Comparison of ENCODE assay signal across 8 cellular contexts in the genomic region with DNA sequence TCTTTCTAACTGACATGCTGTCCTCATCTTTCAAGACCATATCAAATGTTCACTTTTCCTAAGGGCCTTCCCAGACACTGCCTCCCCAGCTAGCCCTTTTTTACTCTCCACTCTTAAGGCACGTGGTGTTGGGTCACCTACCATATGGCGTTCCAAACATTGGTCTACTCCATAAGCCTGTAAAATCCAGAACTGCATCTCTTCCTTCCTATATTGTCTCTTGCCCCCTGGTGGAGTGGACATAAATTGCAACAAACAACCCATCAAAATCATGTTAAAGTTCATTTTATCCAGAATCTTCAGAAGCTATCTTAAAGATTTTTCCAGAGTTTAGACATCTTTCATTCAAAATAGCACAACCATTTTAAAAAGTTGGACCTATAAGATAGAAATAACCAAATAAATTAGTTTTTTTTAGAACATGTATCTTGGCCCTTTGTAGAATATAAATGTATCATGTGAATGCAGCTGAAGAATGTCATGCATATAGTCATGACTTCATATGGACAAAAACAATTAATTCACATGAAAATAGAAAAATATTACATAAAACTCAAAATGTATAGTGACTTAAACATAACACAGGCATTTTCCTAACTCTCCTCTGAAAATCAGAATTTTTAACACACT.
A peak's percentile ranks its signal among the peaks of the same experiment; 100 is the strongest.
DNase-seq lines count a peak whose midpoint lies in the region; ATAC-seq, FAIRE-seq and TF ChIP-seq lines count a peak whose summit lies in the region.

No MANE protein-coding gene starts in this region.

- no peaks in the 10 kb centered on the region for H3K36me3 Mint-ChIP-seq in activated naive CD8-positive, alpha-beta T cell treated with anti-CD3 and anti-CD28 coated beads for 36 hours

- H3K79me2 ChIP-seq in SU-DHL-6 (ENCODE audit: insufficient read depth, low read length) (no peaks in the 10 kb centered on the region), keratinocyte (ENCODE audit: control insufficient read depth, insufficient read depth, low read length) (no peaks in the 10 kb centered on the region)

- peak; percentile 63 for ATAC-seq in HG03432 (IDR thresholded peaks at IDR 0.05; ENCODE audit: unreplicated experiment)

- no peaks in the 10 kb centered on the region for H3K9me3 Mint-ChIP-seq in activated naive CD8-positive, alpha-beta T cell treated with anti-CD3 and anti-CD28 coated beads for 36 hours

- no peaks in the 10 kb centered on the region for H3F3A ChIP-seq in SU-DHL-6 (ENCODE audit: insufficient read depth)

- H3K27ac ChIP-seq in SU-DHL-6 (ENCODE audit: low read depth, low read length): no peak overlapping the region
- H3K27ac ChIP-seq in keratinocyte (ENCODE audit: control insufficient read depth, insufficient read depth, low read length): no peak overlapping the region

- dilution Hi-C loops in keratinocyte (cut with MboI; ENCODE audit: extremely low pct_ligation_motif_present, low sequenced_read_pairs): no loop called here

- H3K4me3 ChIP-seq in SU-DHL-6 (ENCODE audit: insufficient read depth, low read length, poor library complexity, severe bottlenecking) (no peak overlapping the region), keratinocyte (ENCODE audit: control insufficient read depth in 2 of 3, extremely low read depth in 1 of 3, insufficient read depth in 2 of 3, low read depth in 1 of 3, low read length in 3 of 3) (no peak overlapping the region)

- no peak for FAIRE-seq in keratinocyte (lab: Jason Lieb, UNC)

- no peaks in the 10 kb centered on the region for H3K36me3 ChIP-seq in SU-DHL-6 (ENCODE audit: low read length)
- no peaks in the 10 kb centered on the region for H3K36me3 ChIP-seq in keratinocyte (ENCODE audit: control insufficient read depth in 2 of 2, extremely low read depth in 1 of 2, insufficient read depth in 2 of 2, low read length in 2 of 2)

- TF ChIP-seq CTCF in SU-DHL-6 (IDR thresholded peaks at IDR 0.05; ENCODE audit: insufficient read depth, low read length, poor library complexity, severe bottlenecking) (peak; percentile 38), keratinocyte (optimal IDR thresholded peaks at IDR 0.05 in 1 of 3, IDR thresholded peaks at IDR 0.05 in 1 of 3, conservative IDR thresholded peaks at IDR 0.05 in 1 of 3; ENCODE audit: extremely low read depth in 1 of 3, insufficient read depth in 2 of 3, low read length in 3 of 3) (peak; percentile 2 to 43 (median 19))

- H3K9ac ChIP-seq in SU-DHL-6 (ENCODE audit: low read length) (no peak overlapping the region), keratinocyte (ENCODE audit: control insufficient read depth, extremely low read depth, insufficient read depth, low read length) (no peak overlapping the region)

- H3K9me3 ChIP-seq in SU-DHL-6 (ENCODE audit: insufficient read depth, low read length) (no peaks in the 10 kb centered on the region), keratinocyte (ENCODE audit: control insufficient read depth, low read depth, low read length) (no peaks in the 10 kb centered on the region)

- H3K4me3 Mint-ChIP-seq in activated naive CD8-positive, alpha-beta T cell treated with anti-CD3 and anti-CD28 coated beads for 36 hours: no peak overlapping the region

- H3K9me1 ChIP-seq in keratinocyte (ENCODE audit: control insufficient read depth, extremely low read depth, insufficient read depth, low read length): no peaks in the 10 kb centered on the region

- no peak overlapping the region for H3K27ac Mint-ChIP-seq in activated naive CD8-positive, alpha-beta T cell treated with anti-CD3 and anti-CD28 coated beads for 36 hours

- H3K27me3 ChIP-seq in SU-DHL-6 (ENCODE audit: low read length): no peaks in the 10 kb centered on the region
- H3K27me3 ChIP-seq in keratinocyte (ENCODE audit: control insufficient read depth, extremely low read depth, insufficient read depth, low read length): no peaks in the 10 kb centered on the region

- H4K20me1 ChIP-seq in SU-DHL-6 (ENCODE audit: low read depth, low read length) (no peaks in the 10 kb centered on the region), keratinocyte (ENCODE audit: control insufficient read depth, extremely low read depth, insufficient read depth, low read length) (no peaks in the 10 kb centered on the region)

- peak; percentile 1 for DNase-seq in NCI-H1694 treated with DMSO at 0.1 percent for 48 hours (lab: John Stamatoyannopoulos, UW)
- DNase-seq in NCI-H1694 (lab: John Stamatoyannopoulos, UW): no peak
- no peak for DNase-seq in keratinocyte (ENCODE audit: low read depth, low spot score)
- DNase-seq in T1000 (lab: John Stamatoyannopoulos, UW): no peak
- DNase-seq in NCI-H187 (lab: John Stamatoyannopoulos, UW): no peak
- DNase-seq in activated naive CD8-positive, alpha-beta T cell treated with anti-CD3 and anti-CD28 coated beads for 36 hours: no peak

- H3K4me2 ChIP-seq in SU-DHL-6 (ENCODE audit: low read depth, low read length, poor library complexity, severe bottlenecking) (no peak overlapping the region), keratinocyte (ENCODE audit: control insufficient read depth, extremely low read depth, insufficient read depth, low read depth, low read length) (no peak overlapping the region)

- no peaks in the 10 kb centered on the region for H3K27me3 Mint-ChIP-seq in activated naive CD8-positive, alpha-beta T cell treated with anti-CD3 and anti-CD28 coated beads for 36 hours

- no peaks in the 10 kb centered on the region for H3K4me1 ChIP-seq in keratinocyte (ENCODE audit: control insufficient read depth, extremely low read depth, insufficient read depth, low read length)

- H3K9me2 ChIP-seq in SU-DHL-6 (replicated peaks; ENCODE audit: insufficient read depth, low read length): no peaks in the 10 kb centered on the region

- no peak overlapping the region for H2AFZ ChIP-seq in SU-DHL-6 (ENCODE audit: low read depth, low read length, severe bottlenecking)
- no peak overlapping the region for H2AFZ ChIP-seq in keratinocyte (ENCODE audit: control insufficient read depth, low read length)

- H3K4me1 Mint-ChIP-seq in activated naive CD8-positive, alpha-beta T cell treated with anti-CD3 and anti-CD28 coated beads for 36 hours: no peaks in the 10 kb centered on the region
